1 cellular context compared by ENCODE assay signal in genomic region chr10:103716206-103717160, GRCh38.
TF ChIP-seq lines count a peak whose summit lies in the region.

No MANE protein-coding gene starts in this region.

TF ChIP-seq in Ishikawa, 13 proteins besides CTCF, POLR2A, EP300 and RAD21 (continued from another document):
- TF ChIP-seq REST (IDR thresholded peaks at IDR 0.05; ENCODE audit: low read depth): no peak
